In genomic region chr1:226934483-226935237, GRCh38 we compare ENCODE assay signal across 21 cellular contexts.
"Had no signal": no experiment of that assay in that cellular context is flagged by ENCODE, and none has a peak within 500 bp of the region (broad histone marks: within the 10 kb centered on the region; RNA-seq: fewer than 3 reads in every experiment).

No MANE protein-coding gene starts in this region.

- H3K4me3 ChIP-seq: MG63, SJSA1, SK-N-MC had no signal

- H3K27ac ChIP-seq: SJSA1, SK-N-MC had no signal

- H3K36me3 ChIP-seq: MG63, SJSA1 had no signal

- H3K27me3 ChIP-seq: MG63, SJSA1 had no signal

- DNase-seq: KBM-7, MG63, NCI-H1092, NCI-H1105 treated with DMSO at 0.1 percent for 48 hours, NCI-H1436 treated with DMSO at 0.1 percent for 48 hours, NCI-H1694 treated with DMSO at 0.1 percent for 48 hours, NCI-H1930, NCI-H2081, NCI-H2171, NCI-H226, NCI-H446, NCI-H510A, NCI-H524 treated with DMSO at 0.1 percent for 48 hours, NCI-H69, NCI-H774, Right ventricle myocardium superior, RPMI8226, SIG-M5 had no signal

- H3K9me3 ChIP-seq: SJSA1 had no signal

- FAIRE-seq: RCC 7860 had no signal
